ENCODE assay signal across 9 cellular contexts in the genomic region with DNA sequence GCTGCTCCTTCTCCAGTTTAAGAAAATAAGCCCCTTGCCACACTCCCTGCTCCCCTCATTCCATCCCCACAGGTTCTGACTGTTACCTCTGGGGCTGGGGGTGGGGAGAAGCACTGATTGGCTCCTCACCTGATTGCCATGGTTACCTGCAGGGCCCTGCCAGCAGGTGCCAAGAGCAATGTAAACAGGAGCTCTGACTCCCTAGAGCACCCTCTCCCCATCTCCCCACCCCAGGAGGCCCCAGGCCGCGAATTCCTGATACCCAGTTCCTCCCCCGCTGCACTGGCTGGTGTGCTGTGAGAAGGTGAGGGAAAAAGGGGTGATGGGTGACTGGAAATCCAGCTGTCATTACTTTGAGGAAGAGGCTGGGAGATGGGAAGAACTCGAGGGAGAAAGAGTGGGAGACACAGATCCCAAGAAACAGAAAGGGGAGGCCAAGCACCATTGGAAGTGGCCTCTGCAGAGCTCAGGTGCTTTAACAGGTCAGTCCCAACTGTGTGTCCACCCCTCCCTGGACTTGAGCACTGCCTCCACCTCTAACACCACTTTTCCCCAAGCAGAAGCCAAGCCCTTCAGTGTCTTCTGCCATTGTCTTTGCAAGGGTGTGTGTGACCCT. TPM values are rescaled to one million over a fixed set of nuclear protein-coding genes. Genes with fewer than 3 reads are reported as not detected.
DNase-seq lines count a peak whose midpoint lies in the region; ATAC-seq and TF ChIP-seq lines count a peak whose summit lies in the region.
"Had no signal": no experiment of that assay in that cellular context is flagged by ENCODE, and none has a peak within 500 bp of the region (broad histone marks: within the 10 kb centered on the region; RNA-seq: fewer than 3 reads in every experiment).

No MANE protein-coding gene starts in this region.

- CTCF ChIA-PET in Calu3 (lab: Charles Lee), result interaction anchor here (1.1 to 3.3 kb wide), 2 partner anchors 9 to 66 kb away, joined by 4 to 17 read pairs; no protein-coding TSS in a partner anchor
- CTCF ChIA-PET in WTC11 (lab: Charles Lee), result interaction anchor here (1.7 to 2.0 kb wide), 2 partner anchors 9 to 185 kb away, joined by 8 to 17 read pairs; no protein-coding TSS in a partner anchor
- CTCF ChIA-PET in T-cell (lab: Charles Lee), result no interaction called here

- intact Hi-C loops in Calu3 (cut with micrococcal nuclease; ENCODE audit: unreplicated experiment), result no loop called here

- no peaks in the 10 kb centered on the region for H3K9me3 Mint-ChIP-seq in Calu3 (ENCODE audit: low read depth, unreplicated experiment)
- no peaks in the 10 kb centered on the region for H3K9me3 Mint-ChIP-seq in WTC11
- H3K9me3 Mint-ChIP-seq in mesothelial cell of epicardium, result no peaks in the 10 kb centered on the region
- no peaks in the 10 kb centered on the region for H3K9me3 Mint-ChIP-seq in T-cell

- DNase-seq in Calu3, result no peak
- DNase-seq in NCI-H1092 treated with DMSO at 0.1 percent for 48 hours (lab: John Stamatoyannopoulos, UW), result peak; percentile 79
- no peak for DNase-seq in WTC11 (ENCODE audit: low spot score)
- no peak for DNase-seq in mesothelial cell of epicardium (ENCODE audit: low spot score in 2 of 2, unreplicated experiment in 2 of 2)
- DNase-seq in T-helper 9 cell, result no peak
- DNase-seq in AG20443 (ENCODE audit: low spot score), result no peak
- DNase-seq in T-cell, result no peak
- DNase-seq: activated CD4-positive, alpha-beta T cell treated with anti-CD3 and anti-CD28 coated beads for 1 hour had no signal

- H3K27ac Mint-ChIP-seq in Calu3 (ENCODE audit: unreplicated experiment) (peak overlapping the region; percentile 41), WTC11 (peak overlapping the region; percentile 67; the same call in 1 of the 2 replicates), mesothelial cell of epicardium (peak overlapping the region; percentile 98), T-cell (no peak overlapping the region)

- H3K4me3 Mint-ChIP-seq in Calu3 (ENCODE audit: low read depth, unreplicated experiment) (no peak overlapping the region), WTC11 (no peak overlapping the region; the same call in 1 of the 2 replicates), mesothelial cell of epicardium (peak overlapping the region; percentile 30), T-cell (no peak overlapping the region)

- ATAC-seq in WTC11, result peak; percentile 8; the same call in 1 of the 2 replicates
- ATAC-seq in HG02970 (IDR thresholded peaks at IDR 0.05; ENCODE audit: low FRiP score, unreplicated experiment), result no peak
- ATAC-seq in T-cell (replicated peaks in 1 of 4), result no peak

- BruUV-seq in Calu3 (replicated peaks; lab: Mats Ljungman, UMichigan), result no TSS peak

- H3K4me1 Mint-ChIP-seq in Calu3 (ENCODE audit: low read depth, unreplicated experiment), result peaks cover 53% of the 10 kb centered on the region
- peaks cover 54% of the 10 kb centered on the region for H3K4me1 Mint-ChIP-seq in WTC11
- peaks cover 52% of the 10 kb centered on the region for H3K4me1 Mint-ChIP-seq in mesothelial cell of epicardium
- peaks cover 13 to 17% (median 14%) of the 10 kb centered on the region in 3 donors for H3K4me1 Mint-ChIP-seq in T-cell

- TF ChIP-seq CTCF in Calu3 (IDR thresholded peaks at IDR 0.05; ENCODE audit: unreplicated experiment), result no peak
- no peak for TF ChIP-seq CTCF in WTC11 (IDR thresholded peaks at IDR 0.05)
- no peak for TF ChIP-seq CTCF in mesothelial cell of epicardium (IDR thresholded peaks at IDR 0.05; ENCODE audit: unreplicated experiment)

- H3K36me3 Mint-ChIP-seq in Calu3 (ENCODE audit: insufficient read depth, unreplicated experiment) (peaks cover 99% of the 10 kb centered on the region), WTC11 (peaks cover 18% of the 10 kb centered on the region), mesothelial cell of epicardium (no peaks in the 10 kb centered on the region), T-cell (no peaks in the 10 kb centered on the region)

- POLR2A ChIA-PET in WTC11 (lab: Charles Lee), result interaction anchor here (0.8 kb wide), 1 partner anchor 108 kb away, joined by 3 read pairs; no protein-coding TSS in a partner anchor
- POLR2A ChIA-PET in T-cell (lab: Charles Lee), result interaction anchor here in 1 of 2 donors (0.6 kb wide), 1 partner anchor 69 kb away, joined by 12 read pairs; no protein-coding TSS in a partner anchor

- no peaks in the 10 kb centered on the region for H3K27me3 Mint-ChIP-seq in Calu3 (ENCODE audit: unreplicated experiment)
- H3K27me3 Mint-ChIP-seq in WTC11 (ENCODE audit: low read depth), result no peaks in the 10 kb centered on the region
- no peaks in the 10 kb centered on the region for H3K27me3 Mint-ChIP-seq in mesothelial cell of epicardium (ENCODE audit: low read depth)
- peaks cover 15 to 46% of the 10 kb centered on the region in 2 donors for H3K27me3 Mint-ChIP-seq in T-cell

TF ChIP-seq in WTC11, 78 proteins besides CTCF, POLR2A, EP300 and RAD21:
- TF ChIP-seq ZNF423 (CRISPR knock-in tag; IDR thresholded peaks at IDR 0.05), result peak; percentile 86
- TF ChIP-seq ZNF671 (CRISPR knock-in tag; IDR thresholded peaks at IDR 0.05), result no peak
- peak; percentile 37; the same call in 1 of the 2 replicates for TF ChIP-seq FOXK1 (CRISPR knock-in tag; IDR thresholded peaks at IDR 0.05)

RNA-seq across cellular contexts. Expression of a gene that starts 4.5 kb away (rescaled TPM):
- total RNA-seq in Calu3 (2022) (196 and 205 TPM in 2 replicates), WTC11 (2021) (102 to 111 TPM (median 104 TPM) in 3 replicates), mesothelial cell of epicardium (83.3 to 95.8 TPM (median 91.9 TPM) in 3 replicates), T-cell (under 1 TPM in 3 of 5 donors, not detected in 2; 0.28 to 0.69 (median 0.53) TPM)

RNA-seq across cellular contexts. Expression of a gene that starts 8.9 kb away (rescaled TPM):
- total RNA-seq in Calu3 (2022) (893 and 935 TPM in 2 replicates), WTC11 (2021) (266 to 273 TPM (median 266 TPM) in 3 replicates), mesothelial cell of epicardium (107 to 121 TPM (median 115 TPM) in 3 replicates), T-cell (100 to 1,000 TPM in 3 of 5 donors, 10 to 100 TPM in 2; 81.2 to 116 (median 104) TPM)

RNA-seq across cellular contexts. Expression of a gene that starts 13.5 kb away (rescaled TPM):
- total RNA-seq in Calu3 (2022), result 101 and 109 TPM in 2 replicates
- 12.1 to 15.7 TPM (median 15.6 TPM) in 3 replicates for total RNA-seq in WTC11 (2021)
- total RNA-seq in mesothelial cell of epicardium, result 4.6 to 5.6 TPM (median 5.1 TPM) in 3 replicates
- total RNA-seq in T-cell, result 10 to 100 TPM; 10.7 to 21.5 (median 17.7) TPM

RNA-seq across cellular contexts. Expression of a gene that starts 38.6 kb away (rescaled TPM):
- 463 and 498 TPM in 2 replicates for total RNA-seq in Calu3 (2022)
- total RNA-seq in WTC11 (2021), result 34.4 to 48.0 TPM (median 36.6 TPM) in 3 replicates
- 171 to 184 TPM (median 178 TPM) in 3 replicates for total RNA-seq in mesothelial cell of epicardium
- 100 to 1,000 TPM; 412 to 506 (median 480) TPM for total RNA-seq in T-cell

RNA-seq across cellular contexts. Expression of a gene that starts 55.7 kb away (rescaled TPM):
- 101 and 120 TPM in 2 replicates for total RNA-seq in Calu3 (2022)
- 54.0 to 61.9 TPM (median 57.3 TPM) in 3 replicates for total RNA-seq in WTC11 (2021)
- total RNA-seq in mesothelial cell of epicardium, result 73.5 to 81.1 TPM (median 76.0 TPM) in 3 replicates
- 10 to 100 TPM; 36.4 to 60.3 (median 52.6) TPM for total RNA-seq in T-cell

Comparison
In these comparisons a context has a peak if more than half of its experiments do, and no peak if none do; other contexts are left out.
1. H3K27ac Mint-ChIP-seq: peak in Calu3 (single experiment), WTC11 (single experiment) and mesothelial cell of epicardium (single experiment); none in T-cell (0 of 2).
2. RNA of a gene that starts 4.5 kb away (total RNA-seq): 196 to 205 TPM in Calu3, 102 to 111 TPM in WTC11 and 83.3 to 95.8 TPM in mesothelial cell of epicardium; 0.28 to 0.69 TPM in T-cell; every median in the first group is over 10 times any median in the second.
3. CTCF ChIA-PET loops: an anchor here in Calu3 (1.1 to 3.3 kb wide) and WTC11 (1.7 to 2.0 kb wide); none called in T-cell.